Comparison of ENCODE assay signal across 8 cellular contexts in the genomic region with DNA sequence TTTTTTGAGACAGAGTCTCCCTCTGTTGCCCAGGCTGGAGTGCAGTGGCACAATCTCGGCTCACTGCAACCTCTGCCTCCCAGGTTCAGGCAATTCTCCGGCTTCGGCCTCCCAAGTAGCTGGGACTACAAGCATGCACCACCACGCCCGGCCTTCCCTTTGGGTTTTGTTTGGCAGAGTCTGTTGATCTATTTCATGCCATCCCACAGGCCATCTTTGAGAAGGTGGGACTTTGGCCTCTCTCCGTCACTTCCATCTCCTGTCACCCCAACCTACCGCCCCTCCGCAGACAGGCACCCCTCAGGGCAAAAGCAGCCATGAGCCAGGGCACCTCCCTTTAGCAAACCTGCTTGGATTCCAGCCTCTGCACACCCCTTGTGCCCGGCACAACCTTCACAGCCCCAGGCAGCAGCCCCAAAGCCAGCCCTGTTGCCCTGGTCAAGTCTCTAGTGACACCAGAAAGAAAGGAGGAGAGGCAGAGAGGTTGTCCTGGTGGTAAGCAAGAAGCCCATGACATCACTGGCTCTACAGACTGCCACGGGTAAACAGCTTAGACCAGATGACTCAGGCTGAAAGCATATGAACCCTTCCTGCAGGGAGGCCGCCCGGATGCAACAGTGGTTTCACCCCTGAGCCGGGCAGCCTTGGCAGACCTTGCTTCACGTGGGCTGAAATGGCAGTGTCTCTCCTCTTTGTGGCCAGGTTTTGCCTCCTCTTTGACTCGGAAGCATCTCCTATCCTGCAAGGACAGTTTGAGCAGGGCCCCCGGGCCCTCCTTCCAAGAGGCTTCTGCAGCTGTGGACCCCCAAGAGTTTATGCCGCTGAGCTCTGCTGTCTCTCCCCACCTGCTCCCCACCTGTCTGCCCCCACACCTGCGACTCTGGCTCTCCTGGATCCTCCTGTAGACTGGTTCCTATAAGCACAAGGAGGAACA. TPM values are rescaled to one million over a fixed set of nuclear protein-coding genes. Genes with fewer than 3 reads are reported as not detected.
DNase-seq lines count a peak whose midpoint lies in the region; ATAC-seq and TF ChIP-seq lines count a peak whose summit lies in the region.

No MANE protein-coding gene starts in this region.

- peaks cover 8% of the 10 kb centered on the region for H3K27me3 ChIP-seq in transverse colon

- no peaks in the 10 kb centered on the region for H3K36me3 ChIP-seq in transverse colon

- in situ Hi-C loops in transverse colon (cut with MboI; ENCODE audit: low pct_ligation_motif_present in 1 of 4, low pct_unique_long_range_greater_than_20kb in 1 of 4, low sequenced_read_pairs in 3 of 4) = no loop called here

- CTCF ChIA-PET in activated CD4-positive, alpha-beta T cell treated with anti-CD3 and anti-CD28 coated beads for 36 hours (lab: Charles Lee) = interaction anchor here (1.5 kb wide), 1 partner anchor 67 kb away, joined by 4 read pairs; no protein-coding TSS in a partner anchor

- peaks cover 19 to 26% (median 24%) of the 10 kb centered on the region in 4 donors for H3K4me1 ChIP-seq in transverse colon

- peak; percentile 99 for ATAC-seq in activated CD4-positive, alpha-beta T cell treated with anti-CD3 and anti-CD28 coated beads for 36 hours
- no peak for ATAC-seq in GM21528 (IDR thresholded peaks at IDR 0.05; ENCODE audit: low FRiP score, unreplicated experiment)
- no peak for ATAC-seq in HG03354 (IDR thresholded peaks at IDR 0.05; ENCODE audit: poor library complexity, severe bottlenecking, unreplicated experiment)

- no peak for TF ChIP-seq EP300 in transverse colon (IDR thresholded peaks at IDR 0.05; ENCODE audit: low read depth)

- H3K4me3 Mint-ChIP-seq in activated CD4-positive, alpha-beta T cell treated with anti-CD3 and anti-CD28 coated beads for 36 hours = no peak overlapping the region

- peak; percentile 21 for DNase-seq in GF-D8 (lab: John Stamatoyannopoulos, UW)
- DNase-seq in LoVo (ENCODE audit: low spot score) = peak; percentile 63
- peak; percentile 75 for DNase-seq in activated CD4-positive, alpha-beta T cell treated with anti-CD3 and anti-CD28 coated beads for 36 hours
- peak; percentile 50 for DNase-seq in ecto neural progenitor cell (ENCODE audit: low spot score)
- DNase-seq in myocyte (ENCODE audit: low read depth) = peak; percentile 93
- DNase-seq in transverse colon = peak; percentile 59

- H3K27me3 Mint-ChIP-seq in activated CD4-positive, alpha-beta T cell treated with anti-CD3 and anti-CD28 coated beads for 36 hours = no peaks in the 10 kb centered on the region

- WGBS in transverse colon (ENCODE audit: low coverage in 1 of 2), 2 donors = 73 to 87% methylated on average over 6 to 18 of the region's 18 CpGs

- H3K4me3 ChIP-seq in transverse colon = no peak overlapping the region

- POLR2A ChIA-PET in activated CD4-positive, alpha-beta T cell treated with anti-CD3 and anti-CD28 coated beads for 36 hours (lab: Charles Lee) = no interaction called here

- no peak for TF ChIP-seq POLR2A in transverse colon (IDR thresholded peaks at IDR 0.05)

- H3K9me3 ChIP-seq in transverse colon = no peaks in the 10 kb centered on the region

- no peaks in the 10 kb centered on the region for H3K9me3 Mint-ChIP-seq in activated CD4-positive, alpha-beta T cell treated with anti-CD3 and anti-CD28 coated beads for 36 hours (ENCODE audit: low read depth)

- H3K27ac ChIP-seq in transverse colon = peak overlapping the region; percentile 82 to 89 (median 88)

- H3K36me3 Mint-ChIP-seq in activated CD4-positive, alpha-beta T cell treated with anti-CD3 and anti-CD28 coated beads for 36 hours (ENCODE audit: low read depth) = no peaks in the 10 kb centered on the region

- H3K4me1 Mint-ChIP-seq in activated CD4-positive, alpha-beta T cell treated with anti-CD3 and anti-CD28 coated beads for 36 hours = peaks cover 8% of the 10 kb centered on the region

- no peak for TF ChIP-seq CTCF in transverse colon (IDR thresholded peaks at IDR 0.05)

- H3K27ac Mint-ChIP-seq in activated CD4-positive, alpha-beta T cell treated with anti-CD3 and anti-CD28 coated beads for 36 hours = no peak overlapping the region

- intact Hi-C loops in activated CD4-positive, alpha-beta T cell treated with anti-CD3 and anti-CD28 coated beads for 36 hours (cut with DNase I, micrococcal nuclease) = loop anchor here in 1 of 2 experiments (10.0 kb wide), 1 partner anchor 62 kb away; no protein-coding TSS in a partner anchor
- intact Hi-C loops in transverse colon (cut with DNase I; ENCODE audit: low total_unique reads) = no loop called here

RNA-seq across cellular contexts. Expression of a gene that starts 8.1 kb away (rescaled TPM):
- total RNA-seq in activated CD4-positive, alpha-beta T cell treated with anti-CD3 and anti-CD28 coated beads for 36 hours = 1 to 10 TPM; 1.6 to 1.9 TPM
- total RNA-seq in myocyte (197 and 208 TPM in 2 replicates), transverse colon (10 to 100 TPM; 32.2 to 70.7 (median 54.6) TPM)
- 598 TPM for polyA plus RNA-seq in myocyte (2012)

RNA-seq across cellular contexts. Expression of a gene that starts 30.3 kb away (rescaled TPM):
- not detected for total RNA-seq in activated CD4-positive, alpha-beta T cell treated with anti-CD3 and anti-CD28 coated beads for 36 hours
- total RNA-seq in myocyte = 0.10 and 1.7 TPM in 2 replicates
- 1.3 TPM for polyA plus RNA-seq in myocyte (2012)
- 1 to 10 TPM; 1.8 to 3.0 (median 2.5) TPM for total RNA-seq in transverse colon

RNA-seq across cellular contexts. Expression of a gene that starts 46.4 kb away (rescaled TPM):
- 10 to 100 TPM; 64.4 to 71.2 TPM for total RNA-seq in activated CD4-positive, alpha-beta T cell treated with anti-CD3 and anti-CD28 coated beads for 36 hours
- total RNA-seq in myocyte (437 and 456 TPM in 2 replicates), transverse colon (1,000 to 10,000 TPM in 2 of 4 donors, 100 to 1,000 TPM in 2; 796 to 1,440 (median 1,077) TPM)
- polyA plus RNA-seq in myocyte (2012) = 442 TPM

Comparison
In these comparisons a context has a peak if more than half of its experiments do, and no peak if none do; other contexts are left out.
1. DNase-seq: peak in every context shown above with its lines; median percentile 93 in myocyte; 75 in activated CD4-positive, alpha-beta T cell treated with anti-CD3 and anti-CD28 coated beads for 36 hours; 63 in LoVo; 59 in transverse colon; 50 in ecto neural progenitor cell; 21 in GF-D8.
2. RNA of a gene that starts 8.1 kb away (total RNA-seq): 197 to 208 TPM in myocyte and 32.2 to 70.7 TPM in transverse colon; 1.6 to 1.9 TPM in activated CD4-positive, alpha-beta T cell treated with anti-CD3 and anti-CD28 coated beads for 36 hours; every median in the first group is over 10 times any median in the second.